17 cellular contexts compared by ENCODE assay signal in the genomic region with DNA sequence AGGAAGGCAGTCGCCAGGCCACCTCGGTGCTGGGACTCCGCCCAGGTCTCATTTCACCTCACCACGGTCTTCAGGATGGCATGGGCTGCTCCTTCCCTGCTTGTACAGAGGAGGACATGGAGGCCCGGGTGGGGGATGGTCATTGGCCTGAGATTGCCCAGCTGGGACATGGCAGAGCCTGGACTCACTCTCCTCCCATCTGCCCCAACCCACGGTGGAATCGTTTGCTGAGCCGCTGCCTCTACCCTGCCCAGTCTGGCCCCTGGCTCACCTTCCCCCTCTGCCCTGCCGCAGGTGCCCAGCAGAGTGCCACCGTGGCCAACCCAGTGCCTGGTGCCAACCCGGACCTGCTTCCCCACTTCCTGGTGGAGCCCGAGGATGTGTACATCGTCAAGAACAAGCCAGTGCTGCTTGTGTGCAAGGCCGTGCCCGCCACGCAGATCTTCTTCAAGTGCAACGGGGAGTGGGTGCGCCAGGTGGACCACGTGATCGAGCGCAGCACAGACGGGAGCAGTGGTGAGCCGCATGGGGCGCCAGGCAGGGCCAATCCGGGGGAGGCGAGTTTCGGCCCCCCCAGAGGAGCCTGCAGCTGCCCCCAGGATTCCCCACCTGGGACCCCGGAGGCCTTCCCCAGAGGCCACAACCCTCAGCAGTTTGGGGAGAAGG. TPM values are rescaled to one million over a fixed set of nuclear protein-coding genes. Genes with fewer than 3 reads are reported as not detected.
"Had no signal": no experiment of that assay in that cellular context is flagged by ENCODE, and none has a peak within 500 bp of the region (broad histone marks: within the 10 kb centered on the region; RNA-seq: fewer than 3 reads in every experiment).

No MANE protein-coding gene starts in this region.

- H3K4me1 Mint-ChIP-seq: activated CD4-positive, alpha-beta memory T cell treated with anti-CD3 and anti-CD28 coated beads, Interleukin-2, amount 10 ng/mL, durations not matched to agents 7 days and 5 days; activated CD4-positive, alpha-beta T cell treated with anti-CD3 and anti-CD28 coated beads for 36 hours; activated naive CD4-positive, alpha-beta T cell treated with anti-CD3 and anti-CD28 coated beads, Interleukin-2, amount 50 U/mL, for 24 hours had no signal

- H2AFZ ChIP-seq: parathyroid adenoma had no signal

- H3K4me3 ChIP-seq: adrenal gland, tibial artery, vagina had no signal

- H3K36me3 ChIP-seq: adrenal gland, tibial artery, vagina, WERI-Rb-1 had no signal

- DNase-seq: activated CD4-positive, alpha-beta memory T cell treated with anti-CD3 and anti-CD28 coated beads, Interleukin-2, amount 10 ng/mL, durations not matched to agents 7 days and 5 days; activated CD4-positive, alpha-beta T cell treated with anti-CD3 and anti-CD28 coated beads for 36 hours; activated effector memory CD4-positive, alpha-beta T cell treated with anti-CD3 and anti-CD28 coated beads, Interleukin-2, amount 50 U/mL, for 16 hours; activated T-cell treated with anti-CD3 and anti-CD28 coated beads, Interleukin-2, amount 50 U/mL, for 4 hours; adrenal gland; islet precursor cell; naive B cell; stimulated activated naive B cell treated with anti-CD40 and anti-IgM and Interleukin-4, amounts not matched to agents 10 μg/mL and 1 μg/mL and 100 μg/mL, for 72 hours; tibial artery; WERI-Rb-1 had no signal

- H3K27me3 ChIP-seq: vagina had no signal

- FAIRE-seq: endometrium had no signal

- H3K4me1 ChIP-seq: adrenal gland, parathyroid adenoma, tibial artery, vagina had no signal

- H3K36me3 Mint-ChIP-seq: activated naive CD4-positive, alpha-beta T cell treated with anti-CD3 and anti-CD28 coated beads, Interleukin-2, amount 50 U/mL, for 24 hours; naive B cell; stimulated activated naive B cell treated with anti-CD40 and anti-IgM and Interleukin-4, amounts not matched to agents 10 μg/mL and 1 μg/mL and 100 μg/mL, for 72 hours had no signal

- H3K9ac ChIP-seq: parathyroid adenoma had no signal

- H3K9me3 Mint-ChIP-seq: activated CD4-positive, alpha-beta memory T cell treated with anti-CD3 and anti-CD28 coated beads, Interleukin-2, amount 10 ng/mL, durations not matched to agents 7 days and 5 days; activated naive CD4-positive, alpha-beta T cell treated with anti-CD3 and anti-CD28 coated beads, Interleukin-2, amount 50 U/mL, for 24 hours; activated T-cell treated with anti-CD3 and anti-CD28 coated beads, Interleukin-2, amount 50 U/mL, for 4 hours; stimulated activated naive B cell treated with anti-CD40 and anti-IgM and Interleukin-4, amounts not matched to agents 10 μg/mL and 1 μg/mL and 100 μg/mL, for 72 hours had no signal

- H3K27ac ChIP-seq: adrenal gland, parathyroid adenoma, tibial artery, vagina, WERI-Rb-1 had no signal

- H3K4me3 Mint-ChIP-seq: activated CD4-positive, alpha-beta memory T cell treated with anti-CD3 and anti-CD28 coated beads, Interleukin-2, amount 10 ng/mL, durations not matched to agents 7 days and 5 days; activated CD4-positive, alpha-beta T cell treated with anti-CD3 and anti-CD28 coated beads for 36 hours; activated naive CD4-positive, alpha-beta T cell treated with anti-CD3 and anti-CD28 coated beads, Interleukin-2, amount 50 U/mL, for 24 hours; activated T-cell treated with anti-CD3 and anti-CD28 coated beads, Interleukin-2, amount 50 U/mL, for 4 hours; stimulated activated naive B cell treated with anti-CD40 and anti-IgM and Interleukin-4, amounts not matched to agents 10 μg/mL and 1 μg/mL and 100 μg/mL, for 72 hours had no signal

- H3K9me3 ChIP-seq: adrenal gland, tibial artery, vagina had no signal

- H3K27ac Mint-ChIP-seq: activated CD4-positive, alpha-beta memory T cell treated with anti-CD3 and anti-CD28 coated beads, Interleukin-2, amount 10 ng/mL, durations not matched to agents 7 days and 5 days; activated CD4-positive, alpha-beta T cell treated with anti-CD3 and anti-CD28 coated beads for 36 hours; activated naive CD4-positive, alpha-beta T cell treated with anti-CD3 and anti-CD28 coated beads, Interleukin-2, amount 50 U/mL, for 24 hours; naive B cell; stimulated activated naive B cell treated with anti-CD40 and anti-IgM and Interleukin-4, amounts not matched to agents 10 μg/mL and 1 μg/mL and 100 μg/mL, for 72 hours had no signal

- ATAC-seq: activated CD4-positive, alpha-beta T cell treated with anti-CD3 and anti-CD28 coated beads for 36 hours; activated T-cell treated with anti-CD3 and anti-CD28 coated beads, Interleukin-2, amount 50 U/mL, for 4 hours; left lobe of liver had no signal

RNA-seq across cellular contexts. Expression of a gene that starts 36.7 kb away (rescaled TPM):
- total RNA-seq: activated CD4-positive, alpha-beta T cell treated with anti-CD3 and anti-CD28 coated beads for 36 hours; lung microvascular endothelial cell had no signal

RNA-seq across cellular contexts. Expression of a gene that starts 52.1 kb away (rescaled TPM):
- total RNA-seq: activated CD4-positive, alpha-beta memory T cell treated with anti-CD3 and anti-CD28 coated beads, Interleukin-2, amount 10 ng/mL, durations not matched to agents 7 days and 5 days; activated CD4-positive, alpha-beta T cell treated with anti-CD3 and anti-CD28 coated beads for 36 hours; activated T-cell treated with anti-CD3 and anti-CD28 coated beads, Interleukin-2, amount 50 U/mL, for 4 hours; left lobe of liver; mononuclear cell; vagina had no signal
